14 cellular contexts compared by ENCODE assay signal in genomic region chr13:46124967-46125933, GRCh38. TPM values are rescaled to one million over a fixed set of nuclear protein-coding genes. Genes with fewer than 3 reads are reported as not detected.
DNase-seq lines count a peak whose midpoint lies in the region; ATAC-seq and TF ChIP-seq lines count a peak whose summit lies in the region.
"Had no signal": no experiment of that assay in that cellular context is flagged by ENCODE, and none has a peak within 500 bp of the region (broad histone marks: within the 10 kb centered on the region; RNA-seq: fewer than 3 reads in every experiment).

No MANE protein-coding gene starts in this region.

- H3K4me3 Mint-ChIP-seq in effector memory CD8-positive, alpha-beta T cell, result peak overlapping the region; percentile 3 to 11
- H3K4me3 Mint-ChIP-seq: WTC11 had no signal

- H3K36me3 Mint-ChIP-seq in effector memory CD8-positive, alpha-beta T cell (ENCODE audit: insufficient read depth), result peaks cover 58% of the 10 kb centered on the region
- H3K36me3 Mint-ChIP-seq: WTC11 had no signal

- no peak for TF ChIP-seq POLR2A in adrenal gland (IDR thresholded peaks at IDR 0.05)

- H3K4me1 Mint-ChIP-seq in effector memory CD8-positive, alpha-beta T cell (ENCODE audit: low read depth in 2 of 2), result peaks cover 28 to 34% of the 10 kb centered on the region in 2 donors

- no peaks in the 10 kb centered on the region for H3K27me3 Mint-ChIP-seq in effector memory CD8-positive, alpha-beta T cell

- no peaks in the 10 kb centered on the region for H3K9me3 Mint-ChIP-seq in effector memory CD8-positive, alpha-beta T cell
- H3K9me3 Mint-ChIP-seq: WTC11 had no signal

- H3K27ac ChIP-seq in SK-N-MC (peak overlapping the region; percentile 100), adrenal gland (no peak overlapping the region)
- H3K27ac ChIP-seq: thyroid gland had no signal

- peak; percentile 17 for ATAC-seq in effector memory CD8-positive, alpha-beta T cell (replicated peaks)
- no peak for ATAC-seq in left ventricle myocardium superior
- ATAC-seq in GM19455 (IDR thresholded peaks at IDR 0.05; ENCODE audit: unreplicated experiment), result no peak

- TF ChIP-seq CTCF in adrenal gland (IDR thresholded peaks at IDR 0.05), result no peak

- 50 to 52% (median 51%) methylated on average over 11 of the region's 11 CpGs for WGBS in adrenal gland, 4 donors

- H3K4me1 ChIP-seq in adrenal gland (replicated peaks in 1 of 2), result no peaks in the 10 kb centered on the region

- H3K27me3 ChIP-seq in adrenal gland, result no peaks in the 10 kb centered on the region
- H3K27me3 ChIP-seq: thyroid gland had no signal

- H3K9ac ChIP-seq in SK-N-MC (ENCODE audit: insufficient read length), result peak overlapping the region; percentile 74

- H3K36me3 ChIP-seq in SK-N-MC (ENCODE audit: insufficient read depth, low read length), result no peaks in the 10 kb centered on the region
- no peaks in the 10 kb centered on the region for H3K36me3 ChIP-seq in adrenal gland (replicated peaks in 1 of 2)
- H3K36me3 ChIP-seq: thyroid gland had no signal

- DNase-seq in AML-193 (lab: John Stamatoyannopoulos, UW) (peak; percentile 24 to 26), GF-D8 (lab: John Stamatoyannopoulos, UW) (peak; percentile 97), SK-N-MC (ENCODE audit: low read depth, low spot score) (peak; percentile 92), left ventricle myocardium superior (no peak), adrenal gland (no peak), SIG-M5 treated with dmso at 0.1 percent for 504 hours (lab: John Stamatoyannopoulos, UW; ENCODE audit: unreplicated experiment) (no peak)
- no peak for DNase-seq in effector memory CD8-positive, alpha-beta T cell
- DNase-seq: Calu3, islet precursor cell, NCI-H146, thyroid gland had no signal

- intact Hi-C loops in left ventricle myocardium superior (cut with micrococcal nuclease), result loop anchor here (10.0 kb wide), 1 partner anchor 500 kb away; no protein-coding TSS in a partner anchor
- intact Hi-C loops in adrenal gland (cut with DNase I), result loop anchor here (10.0 kb wide), 1 partner anchor 310 kb away; no protein-coding TSS in a partner anchor

- H3K9me3 ChIP-seq in SK-N-MC (ENCODE audit: low read depth, low read length), result no peaks in the 10 kb centered on the region
- H3K9me3 ChIP-seq in adrenal gland (replicated peaks in 1 of 3), result no peaks in the 10 kb centered on the region
- H3K9me3 ChIP-seq: thyroid gland had no signal

- H3K4me3 ChIP-seq in SK-N-MC (peak overlapping the region; percentile 71), adrenal gland (no peak overlapping the region)
- H3K4me3 ChIP-seq: thyroid gland had no signal

- H3K27ac Mint-ChIP-seq in effector memory CD8-positive, alpha-beta T cell, result peak overlapping the region; percentile 75 to 78
- H3K27ac Mint-ChIP-seq: WTC11 had no signal

RNA-seq across cellular contexts. Expression of gene CPB2, which starts 20.4 kb away (rescaled TPM):
- total RNA-seq in left ventricle myocardium superior (not detected), adrenal gland (under 1 TPM in 1 of 8 donors, not detected in 7; 0.23 TPM)
- polyA plus RNA-seq in adrenal gland, result under 1 TPM in 1 of 3 donors, not detected in 2; 0.22 TPM
- total RNA-seq: Calu3, osteoblast had no signal

RNA-seq across cellular contexts. Expression of gene LCP1, which starts 56.7 kb away (rescaled TPM):
- total RNA-seq in left ventricle myocardium superior, result 22.9 TPM
- total RNA-seq in adrenal gland, result 100 to 1,000 TPM in 1 of 8 donors, 10 to 100 TPM in 7; 32.9 to 109 (median 67.2) TPM
- 10 to 100 TPM; 17.3 to 91.9 (median 27.4) TPM for polyA plus RNA-seq in adrenal gland

Comparison
In these comparisons a context has a peak if more than half of its experiments do, and no peak if none do; other contexts are left out.
1. DNase-seq: peak in AML-193 (2 of 2), GF-D8 (single experiment) and SK-N-MC (single experiment); none in effector memory CD8-positive, alpha-beta T cell (0 of 3), left ventricle myocardium superior (single experiment), adrenal gland (0 of 7) and SIG-M5 treated with dmso at 0.1 percent for 504 hours (single experiment).